1 cellular context compared by ENCODE assay signal in the genomic region with DNA sequence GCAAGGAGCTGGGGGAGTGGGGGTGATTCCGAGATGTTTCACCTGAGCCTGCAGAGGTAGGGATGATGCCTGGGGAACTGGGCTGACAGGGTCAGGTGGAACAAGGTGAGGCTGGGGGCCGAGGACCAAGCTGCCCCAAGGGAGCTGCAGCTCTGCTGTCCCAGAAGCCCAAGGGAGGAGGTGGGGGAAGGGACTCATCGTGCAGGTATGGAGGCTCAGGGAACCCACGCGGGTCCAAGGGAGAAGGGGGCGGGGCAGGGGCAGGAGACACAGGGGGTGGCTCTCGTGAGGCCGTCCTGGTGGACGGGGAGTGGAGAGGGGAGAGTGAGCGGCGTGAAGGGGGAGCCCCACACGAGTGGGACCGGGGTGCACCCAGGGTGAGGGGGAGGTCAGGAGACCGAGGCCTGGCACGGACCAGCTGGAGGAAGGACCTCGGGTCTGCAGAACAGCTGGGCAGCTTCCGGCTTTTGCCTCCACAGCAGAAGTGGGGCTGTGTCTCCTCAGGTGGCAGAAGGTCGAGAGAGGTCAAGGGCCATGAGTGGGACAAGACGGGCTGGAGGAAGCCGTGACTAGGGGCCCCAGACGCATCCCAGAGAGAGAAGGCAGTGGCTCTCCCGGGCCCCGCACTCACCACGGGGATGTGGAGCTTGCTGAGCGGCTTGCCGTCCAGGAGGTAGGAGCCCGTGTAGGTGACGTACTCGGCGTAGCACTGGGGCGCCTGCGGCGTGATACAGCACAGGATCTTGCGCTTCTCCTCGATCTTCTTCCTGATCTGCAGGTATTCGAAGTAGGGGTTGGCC.
TF ChIP-seq lines count a peak whose summit lies in the region.

No MANE protein-coding gene starts in this region.

TF ChIP-seq in GM23338, 12 proteins besides CTCF, POLR2A, EP300 and RAD21 (continued from another document):
- TF ChIP-seq, protein P1, sequence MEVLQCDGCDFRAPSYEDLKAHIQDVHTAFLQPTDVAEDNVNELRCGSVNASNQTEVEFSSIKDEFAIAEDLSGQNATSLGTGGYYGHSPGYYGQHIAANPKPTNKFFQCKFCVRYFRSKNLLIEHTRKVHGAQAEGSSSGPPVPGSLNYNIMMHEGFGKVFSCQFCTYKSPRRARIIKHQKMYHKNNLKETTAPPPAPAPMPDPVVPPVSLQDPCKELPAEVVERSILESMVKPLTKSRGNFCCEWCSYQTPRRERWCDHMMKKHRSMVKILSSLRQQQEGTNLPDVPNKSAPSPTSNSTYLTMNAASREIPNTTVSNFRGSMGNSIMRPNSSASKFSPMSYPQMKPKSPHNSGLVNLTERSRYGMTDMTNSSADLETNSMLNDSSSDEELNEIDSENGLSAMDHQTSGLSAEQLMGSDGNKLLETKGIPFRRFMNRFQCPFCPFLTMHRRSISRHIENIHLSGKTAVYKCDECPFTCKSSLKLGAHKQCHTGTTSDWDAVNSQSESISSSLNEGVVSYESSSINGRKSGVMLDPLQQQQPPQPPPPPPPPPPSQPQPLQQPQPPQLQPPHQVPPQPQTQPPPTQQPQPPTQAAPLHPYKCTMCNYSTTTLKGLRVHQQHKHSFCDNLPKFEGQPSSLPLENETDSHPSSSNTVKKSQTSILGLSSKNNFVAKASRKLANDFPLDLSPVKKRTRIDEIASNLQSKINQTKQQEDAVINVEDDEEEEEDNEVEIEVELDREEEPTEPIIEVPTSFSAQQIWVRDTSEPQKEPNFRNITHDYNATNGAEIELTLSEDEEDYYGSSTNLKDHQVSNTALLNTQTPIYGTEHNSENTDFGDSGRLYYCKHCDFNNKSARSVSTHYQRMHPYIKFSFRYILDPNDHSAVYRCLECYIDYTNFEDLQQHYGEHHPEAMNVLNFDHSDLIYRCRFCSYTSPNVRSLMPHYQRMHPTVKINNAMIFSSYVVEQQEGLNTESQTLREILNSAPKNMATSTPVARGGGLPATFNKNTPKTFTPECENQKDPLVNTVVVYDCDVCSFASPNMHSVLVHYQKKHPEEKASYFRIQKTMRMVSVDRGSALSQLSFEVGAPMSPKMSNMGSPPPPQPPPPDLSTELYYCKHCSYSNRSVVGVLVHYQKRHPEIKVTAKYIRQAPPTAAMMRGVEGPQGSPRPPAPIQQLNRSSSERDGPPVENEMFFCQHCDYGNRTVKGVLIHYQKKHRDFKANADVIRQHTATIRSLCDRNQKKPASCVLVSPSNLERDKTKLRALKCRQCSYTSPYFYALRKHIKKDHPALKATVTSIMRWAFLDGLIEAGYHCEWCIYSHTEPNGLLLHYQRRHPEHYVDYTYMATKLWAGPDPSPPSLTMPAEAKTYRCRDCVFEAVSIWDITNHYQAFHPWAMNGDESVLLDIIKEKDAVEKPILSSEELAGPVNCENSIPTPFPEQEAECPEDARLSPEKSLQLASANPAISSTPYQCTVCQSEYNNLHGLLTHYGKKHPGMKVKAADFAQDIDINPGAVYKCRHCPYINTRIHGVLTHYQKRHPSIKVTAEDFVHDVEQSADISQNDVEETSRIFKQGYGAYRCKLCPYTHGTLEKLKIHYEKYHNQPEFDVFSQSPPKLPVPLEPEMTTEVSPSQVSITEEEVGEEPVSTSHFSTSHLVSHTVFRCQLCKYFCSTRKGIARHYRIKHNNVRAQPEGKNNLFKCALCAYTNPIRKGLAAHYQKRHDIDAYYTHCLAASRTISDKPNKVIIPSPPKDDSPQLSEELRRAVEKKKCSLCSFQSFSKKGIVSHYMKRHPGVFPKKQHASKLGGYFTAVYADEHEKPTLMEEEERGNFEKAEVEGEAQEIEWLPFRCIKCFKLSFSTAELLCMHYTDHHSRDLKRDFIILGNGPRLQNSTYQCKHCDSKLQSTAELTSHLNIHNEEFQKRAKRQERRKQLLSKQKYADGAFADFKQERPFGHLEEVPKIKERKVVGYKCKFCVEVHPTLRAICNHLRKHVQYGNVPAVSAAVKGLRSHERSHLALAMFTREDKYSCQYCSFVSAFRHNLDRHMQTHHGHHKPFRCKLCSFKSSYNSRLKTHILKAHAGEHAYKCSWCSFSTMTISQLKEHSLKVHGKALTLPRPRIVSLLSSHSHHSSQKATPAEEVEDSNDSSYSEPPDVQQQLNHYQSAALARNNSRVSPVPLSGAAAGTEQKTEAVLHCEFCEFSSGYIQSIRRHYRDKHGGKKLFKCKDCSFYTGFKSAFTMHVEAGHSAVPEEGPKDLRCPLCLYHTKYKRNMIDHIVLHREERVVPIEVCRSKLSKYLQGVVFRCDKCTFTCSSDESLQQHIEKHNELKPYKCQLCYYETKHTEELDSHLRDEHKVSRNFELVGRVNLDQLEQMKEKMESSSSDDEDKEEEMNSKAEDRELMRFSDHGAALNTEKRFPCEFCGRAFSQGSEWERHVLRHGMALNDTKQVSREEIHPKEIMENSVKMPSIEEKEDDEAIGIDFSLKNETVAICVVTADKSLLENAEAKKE (CRISPR knock-in tag; IDR thresholded peaks at IDR 0.05) = no peak
- no peak for TF ChIP-seq CREB1 (CRISPR knock-in tag; IDR thresholded peaks at IDR 0.05; ENCODE audit: low read depth)
- no peak for TF ChIP-seq POLR2AphosphoS5 (IDR thresholded peaks at IDR 0.05; ENCODE audit: low read depth)
- no peak for TF ChIP-seq ZNF331 (CRISPR knock-in tag; IDR thresholded peaks at IDR 0.05; ENCODE audit: low read depth)
- no peak for TF ChIP-seq ZNF114 (CRISPR knock-in tag; IDR thresholded peaks at IDR 0.05)
- no peak for TF ChIP-seq NANOG (IDR thresholded peaks at IDR 0.05; ENCODE audit: borderline replicate concordance)
